Comparison of ENCODE assay signal across 25 cellular contexts in genomic region chr14:51072976-51073375, GRCh38. TPM values are rescaled to one million over a fixed set of nuclear protein-coding genes. Genes with fewer than 3 reads are reported as not detected.
DNase-seq lines count a peak whose midpoint lies in the region; FAIRE-seq and TF ChIP-seq lines count a peak whose summit lies in the region.
"Had no signal": no experiment of that assay in that cellular context is flagged by ENCODE, and none has a peak within 500 bp of the region (broad histone marks: within the 10 kb centered on the region; RNA-seq: fewer than 3 reads in every experiment).

No MANE protein-coding gene starts in this region.

- H3K4me1 ChIP-seq in HEK293 (ENCODE audit: control insufficient read depth, insufficient read depth, low read length), result peaks cover 4% of the 10 kb centered on the region
- H3K4me1 ChIP-seq: BLaER1 treated with 17β-estradiol and CSF1 and Interleukin-3, amounts not matched to agents 10 nM and 100 nM; Caco-2 had no signal

- FAIRE-seq in urothelium cell line (lab: Jason Lieb, UNC), result peak; percentile 23
- FAIRE-seq: A549, GM12878, GM12892, GM18507 had no signal

- no peak for TF ChIP-seq CTCF in HEK293 (tag by site-specific recombination; IDR thresholded peaks at IDR 0.05)
- no peak for TF ChIP-seq CTCF in dorsolateral prefrontal cortex (IDR thresholded peaks at IDR 0.05 in 54 of 56, conservative IDR thresholded peaks at IDR 0.05 in 2 of 56; ENCODE audit: low read depth in 1 of 56, partially characterized antibody in 56 of 56)

- H3K36me3 ChIP-seq in HEK293 (ENCODE audit: control insufficient read depth in 2 of 2, insufficient read depth in 1 of 2, low read length in 2 of 2), result no peaks in the 10 kb centered on the region
- H3K36me3 ChIP-seq: BLaER1 treated with 17β-estradiol and CSF1 and Interleukin-3, amounts not matched to agents 10 nM and 100 nM had no signal

- no peak overlapping the region for H3K27ac ChIP-seq in HEK293 (ENCODE audit: extremely low read depth, low read depth, low read length)
- peak overlapping the region in 30 of 59 donors; percentile 0 to 81 (median 43) for H3K27ac ChIP-seq in dorsolateral prefrontal cortex
- H3K27ac ChIP-seq: 22Rv1; A549; BLaER1 treated with 17β-estradiol and CSF1 and Interleukin-3, amounts not matched to agents 10 nM and 100 nM; C4-2B had no signal

- no peaks in the 10 kb centered on the region for H3K9me3 ChIP-seq in HEK293 (ENCODE audit: control insufficient read depth, insufficient read depth, low read depth, low read length)
- H3K9me3 ChIP-seq: A549, Caco-2 had no signal

- no peak for DNase-seq in dorsolateral prefrontal cortex
- no peak for DNase-seq in urothelium cell line (ENCODE audit: low spot score)
- DNase-seq in ureter (ENCODE audit: low spot score), result no peak
- DNase-seq in NCI-H345 (lab: John Stamatoyannopoulos, UW), result no peak
- DNase-seq in NCI-H82 (lab: John Stamatoyannopoulos, UW), result no peak
- DNase-seq: AML-193; Caco-2; Calu3; CD4-positive, alpha-beta T cell; CD8-positive, alpha-beta T cell; DMS 273 treated with DMSO at 0.1 percent for 48 hours; DMS153; DMS53; DMS79; DND-41; EL; GDM1 had no signal

- intact Hi-C loops in dorsolateral prefrontal cortex (cut with DNase I), result no loop called here

- CTCF ChIA-PET in HEK293 (lab: Yijun Ruan, JAX), result interaction anchor here (0.6 to 0.8 kb wide), 2 partner anchors 65 to 244 kb away, joined by 3 read pairs; no protein-coding TSS in a partner anchor

- no peaks in the 10 kb centered on the region for H3K27me3 ChIP-seq in dorsolateral prefrontal cortex
- H3K27me3 ChIP-seq: BLaER1 treated with 17β-estradiol and CSF1 and Interleukin-3, amounts not matched to agents 10 nM and 100 nM had no signal

- H3K4me3 ChIP-seq in HEK293 (ENCODE audit: low read depth, low read length) (no peak overlapping the region), dorsolateral prefrontal cortex (no peak overlapping the region)
- H3K4me3 ChIP-seq: A549; BLaER1 treated with 17β-estradiol and CSF1 and Interleukin-3, amounts not matched to agents 10 nM and 100 nM; GM12878 had no signal

- POLR2A ChIA-PET in HEK293 (lab: Yijun Ruan, JAX), result interaction anchor here (1.2 kb wide), 1 partner anchor 22 kb away, joined by 4 read pairs; the partner anchor contains the start of gene TRIM9

TF ChIP-seq in HEK293, 187 proteins besides CTCF, POLR2A, EP300 and RAD21:
- TF ChIP-seq ZFP37 (tag by site-specific recombination; IDR thresholded peaks at IDR 0.05), result no peak
- no peak for TF ChIP-seq TCF7L2 (IDR thresholded peaks at IDR 0.05; ENCODE audit: borderline replicate concordance, low read depth, low read length)
- no peak for TF ChIP-seq ZNF585B (tag by site-specific recombination; IDR thresholded peaks at IDR 0.05)
- peak; percentile 95 for TF ChIP-seq ZNF184 (tag by site-specific recombination; IDR thresholded peaks at IDR 0.05)

RNA-seq across cellular contexts. Expression of gene TRIM9, which starts 21.9 kb away (rescaled TPM):
- 100 to 1,000 TPM; 145 to 347 (median 241) TPM for total RNA-seq in dorsolateral prefrontal cortex
- 1.7 TPM for total RNA-seq in ureter

Comparison
In these comparisons a context has a peak if more than half of its experiments do, and no peak if none do; other contexts are left out.
1. RNA of gene TRIM9, which starts 21.9 kb away (total RNA-seq): 145 to 347 TPM in dorsolateral prefrontal cortex; 1.7 TPM in ureter (single experiment); every median in the first group is over 10 times any median in the second.